In the genomic region with DNA sequence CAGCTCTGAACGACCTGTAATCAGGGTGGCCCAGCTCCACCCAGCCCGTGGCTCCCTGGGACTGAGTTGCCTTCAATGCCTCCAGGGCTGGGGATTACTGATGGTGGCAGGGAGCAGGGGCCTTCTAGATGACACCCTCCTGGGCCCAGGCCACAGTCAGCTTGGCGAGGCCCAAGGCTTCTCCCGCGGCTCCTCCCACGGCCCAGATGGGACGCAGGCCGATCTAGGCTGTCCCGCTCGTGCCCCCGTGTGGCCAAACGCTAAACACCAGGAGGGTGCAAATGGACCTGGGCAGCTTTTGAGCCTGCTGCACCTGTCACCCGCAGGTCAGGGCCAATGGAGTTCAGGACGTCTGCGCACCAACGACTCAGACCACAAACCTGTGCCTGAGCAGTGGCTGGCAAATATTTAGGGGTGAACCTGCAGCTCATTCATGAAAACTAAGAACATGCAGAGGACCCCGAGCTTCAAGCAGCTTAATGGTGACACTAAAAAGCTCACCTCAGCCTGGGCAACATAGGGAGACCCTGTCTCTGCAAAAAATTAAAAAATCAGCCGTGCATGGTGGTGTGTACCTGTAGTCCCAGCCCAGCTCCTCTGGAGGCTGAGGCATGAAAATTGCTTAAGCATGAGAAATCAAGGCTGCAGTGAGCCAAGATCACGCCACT, we compare ENCODE assay signal across 8 cellular contexts.
DNase-seq lines count a peak whose midpoint lies in the region; ATAC-seq lines count a peak whose summit lies in the region.

No MANE protein-coding gene starts in this region.

- no peaks in the 10 kb centered on the region for H3K4me1 Mint-ChIP-seq in central memory CD8-positive, alpha-beta T cell

- no peaks in the 10 kb centered on the region for H3K9me3 Mint-ChIP-seq in central memory CD8-positive, alpha-beta T cell

- H3K27ac Mint-ChIP-seq in central memory CD8-positive, alpha-beta T cell (ENCODE audit: low read depth) = no peak overlapping the region

- H3K36me3 Mint-ChIP-seq in central memory CD8-positive, alpha-beta T cell (ENCODE audit: insufficient read depth) = no peaks in the 10 kb centered on the region

- ATAC-seq in GM18868 (IDR thresholded peaks at IDR 0.05; ENCODE audit: unreplicated experiment) (peak; percentile 97), HG03066 (IDR thresholded peaks at IDR 0.05; ENCODE audit: low read depth, unreplicated experiment) (peak; percentile 89)
- ATAC-seq in central memory CD8-positive, alpha-beta T cell (replicated peaks; ENCODE audit: extremely low read depth, poor library complexity, severe bottlenecking) = peak; percentile 82

- H3K4me3 Mint-ChIP-seq in central memory CD8-positive, alpha-beta T cell = no peak overlapping the region

- peak; percentile 93 for DNase-seq in AG20443 (ENCODE audit: low spot score)
- peak; percentile 17 for DNase-seq in NCI-H2227 treated with DMSO at 0.1 percent for 48 hours (lab: John Stamatoyannopoulos, UW)
- DNase-seq in activated CD4-positive, alpha-beta T cell treated with anti-CD3 and anti-CD28 coated beads for 1 hour = peak; percentile 70
- peak; percentile 42 to 54 for DNase-seq in central memory CD8-positive, alpha-beta T cell (ENCODE audit: low spot score in 2 of 2)
- peak; percentile 90 for DNase-seq in kidney tubule cell (ENCODE audit: low spot score)
- peak; percentile 84 to 92 for DNase-seq in stimulated activated CD4-positive, alpha-beta T cell treated with anti-CD3 and anti-CD28 coated beads, Interleukin-2, amount 100 ng/mL, for 24 hours

- H3K27me3 Mint-ChIP-seq in central memory CD8-positive, alpha-beta T cell = peaks cover 29% of the 10 kb centered on the region

Comparison
In these comparisons a context has a peak if more than half of its experiments do, and no peak if none do; other contexts are left out.
1. Peak in every context shown above with its lines: DNase-seq and ATAC-seq.
2. DNase-seq: peak in every context shown above with its lines; median percentile 93 in AG20443; 90 in kidney tubule cell; 88 in stimulated activated CD4-positive, alpha-beta T cell treated with anti-CD3 and anti-CD28 coated beads, Interleukin-2, amount 100 ng/mL, for 24 hours; 70 in activated CD4-positive, alpha-beta T cell treated with anti-CD3 and anti-CD28 coated beads for 1 hour; 48 in central memory CD8-positive, alpha-beta T cell; 17 in NCI-H2227 treated with DMSO at 0.1 percent for 48 hours.